ENCODE assay signal across 30 cellular contexts in the genomic region with DNA sequence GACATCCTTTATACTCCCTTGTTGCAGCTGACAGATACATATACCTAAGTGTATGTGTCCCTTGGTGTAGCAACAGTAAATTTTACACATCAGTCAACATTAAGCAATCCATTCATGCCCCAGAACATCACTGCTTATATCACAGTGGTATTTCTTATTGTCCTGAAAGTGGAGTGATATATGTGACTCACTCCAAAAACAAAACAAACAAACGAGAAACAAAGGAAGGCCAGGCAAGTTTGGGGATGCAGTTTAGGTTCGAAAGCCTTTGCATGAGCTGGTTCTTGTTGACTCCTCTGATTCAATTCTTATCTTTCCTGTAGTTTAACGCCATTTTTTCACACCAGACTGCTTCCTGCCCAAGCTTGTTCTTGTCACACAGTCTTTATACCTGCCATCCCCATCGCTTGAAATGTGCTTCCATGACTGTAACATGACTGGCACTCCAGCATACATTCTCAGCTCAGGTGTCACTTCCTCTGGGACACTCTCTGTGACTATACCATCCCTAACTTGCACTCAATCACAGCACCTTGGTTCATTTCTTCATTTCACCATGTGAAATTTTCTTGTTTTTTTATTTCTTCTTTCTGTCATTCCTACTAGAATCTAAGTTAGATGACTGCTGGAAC.
A peak's percentile ranks its signal among the peaks of the same experiment; 100 is the strongest.
DNase-seq lines count a peak whose midpoint lies in the region; FAIRE-seq and TF ChIP-seq lines count a peak whose summit lies in the region.
"Had no signal": no experiment of that assay in that cellular context is flagged by ENCODE, and none has a peak within 500 bp of the region (broad histone marks: within the 10 kb centered on the region; RNA-seq: fewer than 3 reads in every experiment).

No MANE protein-coding gene starts in this region.

- no peak overlapping the region for H3K4me3 Mint-ChIP-seq in activated naive CD4-positive, alpha-beta T cell treated with anti-CD3 and anti-CD28 coated beads for 36 hours
- H3K4me3 Mint-ChIP-seq: activated CD4-positive, alpha-beta T cell treated with anti-CD3 and anti-CD28 coated beads for 36 hours; activated CD8-positive, alpha-beta T cell treated with anti-CD3 and anti-CD28 coated beads for 36 hours; activated naive CD4-positive, alpha-beta T cell treated with anti-CD3 and anti-CD28 coated beads, Interleukin-2, amount 50 U/mL, for 24 hours; CD4-positive, CD25-positive, alpha-beta regulatory T cell; naive thymus-derived CD8-positive, alpha-beta T cell; stimulated activated naive B cell treated with anti-CD40 and anti-IgM and Interleukin-4, amounts not matched to agents 10 μg/mL and 1 μg/mL and 100 μg/mL, for 72 hours had no signal

- peak; percentile 6 for DNase-seq in activated naive CD4-positive, alpha-beta T cell treated with anti-CD3 and anti-CD28 coated beads for 36 hours
- no peak for DNase-seq in activated naive CD4-positive, alpha-beta T cell treated with anti-CD3 and anti-CD28 coated beads, Interleukin-2, amount 50 U/mL, for 16 hours
- peak; percentile 43 to 65 for DNase-seq in SJSA1 (ENCODE audit: low read depth in 1 of 2, low spot score in 2 of 2)
- peak; percentile 12 for DNase-seq in fibroblast of mammary gland (ENCODE audit: low read depth)
- DNase-seq in urothelium cell line (ENCODE audit: low spot score), result no peak
- DNase-seq in frontal cortex (ENCODE audit: low spot score in 2 of 2), result no peak
- DNase-seq in inferior parietal cortex (ENCODE audit: extremely low spot score), result no peak
- no peak for DNase-seq in kidney
- DNase-seq: 8988T; activated CD4-positive, alpha-beta T cell treated with anti-CD3 and anti-CD28 coated beads for 36 hours; activated CD8-positive, alpha-beta memory T cell treated with anti-CD3 and anti-CD28 coated beads, Interleukin-2, amount 50 U/mL, for 48 hours; activated CD8-positive, alpha-beta T cell treated with anti-CD3 and anti-CD28 coated beads for 36 hours; AML-193; amniotic stem cell; CD4-positive, CD25-positive, alpha-beta regulatory T cell; foreskin fibroblast; heart left ventricle; kidney glomerular epithelial cell; naive thymus-derived CD8-positive, alpha-beta T cell; NCI-H226; stimulated activated naive B cell treated with anti-CD40 and anti-IgM and Interleukin-4, amounts not matched to agents 10 μg/mL and 1 μg/mL and 100 μg/mL, for 72 hours; T1000; upper lobe of left lung had no signal

- H3K27me3 ChIP-seq in SJSA1 (replicated peaks), result no peaks in the 10 kb centered on the region; the same call in 1 of the 2 replicates
- H3K27me3 ChIP-seq: suprapubic skin, upper lobe of left lung had no signal

- CTCF ChIA-PET in activated naive CD4-positive, alpha-beta T cell treated with anti-CD3 and anti-CD28 coated beads for 36 hours (lab: Charles Lee), result interaction anchor here (0.7 kb wide), 1 partner anchor 165 kb away, joined by 3 read pairs; no protein-coding TSS in a partner anchor

- H3K27ac ChIP-seq in SJSA1 (0 out of 2 replicates have a peak overlapping the region, but pooled peaks have one; percentile 12), kidney (ENCODE audit: low read depth in 2 of 2, low read length in 2 of 2) (no peak overlapping the region)
- H3K27ac ChIP-seq: heart left ventricle, KMS-11, suprapubic skin, upper lobe of left lung, VCaP had no signal

- peaks cover 6% of the 10 kb centered on the region for H3K4me1 Mint-ChIP-seq in activated naive CD4-positive, alpha-beta T cell treated with anti-CD3 and anti-CD28 coated beads for 36 hours (ENCODE audit: low read depth)
- H3K4me1 Mint-ChIP-seq: activated CD4-positive, alpha-beta T cell treated with anti-CD3 and anti-CD28 coated beads for 36 hours; stimulated activated naive B cell treated with anti-CD40 and anti-IgM and Interleukin-4, amounts not matched to agents 10 μg/mL and 1 μg/mL and 100 μg/mL, for 72 hours had no signal

- FAIRE-seq in urothelium cell line (lab: Jason Lieb, UNC) (peak; percentile 73), frontal cortex (lab: Jason Lieb, UNC) (no peak), kidney (lab: Jason Lieb, UNC) (no peak)
- FAIRE-seq: endothelial cell of umbilical vein, GM12878, H54 had no signal

- H3K4me1 ChIP-seq in SJSA1 (replicated peaks), result peaks cover 11% of the 10 kb centered on the region
- no peaks in the 10 kb centered on the region for H3K4me1 ChIP-seq in kidney (ENCODE audit: control insufficient read depth in 1 of 2, insufficient read depth in 1 of 2, low read depth in 1 of 2, low read length in 2 of 2)
- H3K4me1 ChIP-seq: heart left ventricle, suprapubic skin, upper lobe of left lung had no signal

- H3K9me3 Mint-ChIP-seq in activated naive CD4-positive, alpha-beta T cell treated with anti-CD3 and anti-CD28 coated beads for 36 hours, result no peaks in the 10 kb centered on the region
- H3K9me3 Mint-ChIP-seq: activated CD8-positive, alpha-beta T cell treated with anti-CD3 and anti-CD28 coated beads for 36 hours; activated naive CD4-positive, alpha-beta T cell treated with anti-CD3 and anti-CD28 coated beads, Interleukin-2, amount 50 U/mL, for 24 hours; naive thymus-derived CD8-positive, alpha-beta T cell; stimulated activated naive B cell treated with anti-CD40 and anti-IgM and Interleukin-4, amounts not matched to agents 10 μg/mL and 1 μg/mL and 100 μg/mL, for 72 hours had no signal

- no peak overlapping the region for H3K9ac ChIP-seq in kidney (ENCODE audit: low read length in 2 of 2)
- H3K9ac ChIP-seq: KMS-11 had no signal

- H3K9me3 ChIP-seq in SJSA1 (replicated peaks) (no peaks in the 10 kb centered on the region), kidney (ENCODE audit: control insufficient read depth in 1 of 2, low read length in 2 of 2) (no peaks in the 10 kb centered on the region)
- H3K9me3 ChIP-seq: heart left ventricle, suprapubic skin, upper lobe of left lung had no signal

- H3K4me3 ChIP-seq in SJSA1 (no peak overlapping the region), fibroblast of mammary gland (ENCODE audit: control insufficient read depth, low read depth, low read length) (no peak overlapping the region), kidney (ENCODE audit: low read length in 2 of 2) (no peak overlapping the region)
- H3K4me3 ChIP-seq: GM12878, heart left ventricle, suprapubic skin, upper lobe of left lung had no signal

- H3K27me3 Mint-ChIP-seq in activated naive CD4-positive, alpha-beta T cell treated with anti-CD3 and anti-CD28 coated beads for 36 hours (ENCODE audit: low read depth), result no peaks in the 10 kb centered on the region
- H3K27me3 Mint-ChIP-seq: activated naive CD4-positive, alpha-beta T cell treated with anti-CD3 and anti-CD28 coated beads, Interleukin-2, amount 50 U/mL, for 24 hours had no signal

- H3K36me3 Mint-ChIP-seq in activated naive CD4-positive, alpha-beta T cell treated with anti-CD3 and anti-CD28 coated beads for 36 hours (ENCODE audit: low read depth), result no peaks in the 10 kb centered on the region
- H3K36me3 Mint-ChIP-seq: activated naive CD4-positive, alpha-beta T cell treated with anti-CD3 and anti-CD28 coated beads, Interleukin-2, amount 50 U/mL, for 24 hours; CD4-positive, CD25-positive, alpha-beta regulatory T cell; naive thymus-derived CD8-positive, alpha-beta T cell; stimulated activated naive B cell treated with anti-CD40 and anti-IgM and Interleukin-4, amounts not matched to agents 10 μg/mL and 1 μg/mL and 100 μg/mL, for 72 hours had no signal

- no peaks in the 10 kb centered on the region for H3K36me3 ChIP-seq in SJSA1
- H3K36me3 ChIP-seq in kidney (ENCODE audit: control insufficient read depth in 1 of 2, insufficient read depth in 2 of 2, low read length in 2 of 2), result no peaks in the 10 kb centered on the region
- H3K36me3 ChIP-seq: heart left ventricle, suprapubic skin, upper lobe of left lung had no signal

- intact Hi-C loops in activated naive CD4-positive, alpha-beta T cell treated with anti-CD3 and anti-CD28 coated beads for 36 hours (cut with micrococcal nuclease), result no loop called here
- intact Hi-C loops in kidney (cut with DNase I), result no loop called here

- TF ChIP-seq CTCF in fibroblast of mammary gland (conservative IDR thresholded peaks at IDR 0.05; ENCODE audit: control insufficient read depth, insufficient read depth, low read depth, low read length) (no peak), kidney (IDR thresholded peaks at IDR 0.05; ENCODE audit: borderline replicate concordance, extremely low read depth, insufficient read depth) (no peak)

- no peak overlapping the region for H3K27ac Mint-ChIP-seq in activated naive CD4-positive, alpha-beta T cell treated with anti-CD3 and anti-CD28 coated beads for 36 hours
- H3K27ac Mint-ChIP-seq: activated CD4-positive, alpha-beta T cell treated with anti-CD3 and anti-CD28 coated beads for 36 hours; activated CD8-positive, alpha-beta T cell treated with anti-CD3 and anti-CD28 coated beads for 36 hours; activated naive CD4-positive, alpha-beta T cell treated with anti-CD3 and anti-CD28 coated beads, Interleukin-2, amount 50 U/mL, for 24 hours; stimulated activated naive B cell treated with anti-CD40 and anti-IgM and Interleukin-4, amounts not matched to agents 10 μg/mL and 1 μg/mL and 100 μg/mL, for 72 hours had no signal

Comparison
In these comparisons a context has a peak if more than half of its experiments do, and no peak if none do; other contexts are left out.
1. DNase-seq: peak in activated naive CD4-positive, alpha-beta T cell treated with anti-CD3 and anti-CD28 coated beads for 36 hours (single experiment), SJSA1 (2 of 2) and fibroblast of mammary gland (single experiment); none in activated naive CD4-positive, alpha-beta T cell treated with anti-CD3 and anti-CD28 coated beads, Interleukin-2, amount 50 U/mL, for 16 hours (single experiment), urothelium cell line (single experiment), frontal cortex (0 of 2), inferior parietal cortex (single experiment) and kidney (single experiment).